22 cellular contexts compared by ENCODE assay signal in genomic region chr3:3559786-3560185, GRCh38.
"Had no signal": no experiment of that assay in that cellular context is flagged by ENCODE, and none has a peak within 500 bp of the region (broad histone marks: within the 10 kb centered on the region; RNA-seq: fewer than 3 reads in every experiment).

No MANE protein-coding gene starts in this region.

- H3K27me3 Mint-ChIP-seq: activated CD4-positive, alpha-beta memory T cell treated with anti-CD3 and anti-CD28 coated beads for 36 hours; activated naive CD8-positive, alpha-beta T cell treated with anti-CD3 and anti-CD28 coated beads, Interleukin-2, amount 10 ng/mL, durations not matched to agents 7 days and 5 days; central memory CD8-positive, alpha-beta T cell had no signal

- H3K9ac ChIP-seq: SK-N-SH had no signal

- H3K4me2 ChIP-seq: SK-N-SH had no signal

- H3K4me1 ChIP-seq: colonic mucosa, sigmoid colon, testis had no signal

- H3K27me3 ChIP-seq: brain microvascular endothelial cell, colonic mucosa, left lung, sigmoid colon, testis had no signal

- H3K4me3 Mint-ChIP-seq: activated CD4-positive, alpha-beta memory T cell treated with anti-CD3 and anti-CD28 coated beads for 36 hours; activated naive CD4-positive, alpha-beta T cell treated with anti-CD3 and anti-CD28 coated beads for 36 hours; activated naive CD8-positive, alpha-beta T cell treated with anti-CD3 and anti-CD28 coated beads, Interleukin-2, amount 10 ng/mL, durations not matched to agents 7 days and 5 days; activated T-cell treated with anti-CD3 and anti-CD28 coated beads, Interleukin-2, amount 50 U/mL, for 72 hours; central memory CD8-positive, alpha-beta T cell; endodermal cell; immature natural killer cell had no signal

- H3K36me3 ChIP-seq: brain microvascular endothelial cell, colonic mucosa, left lung, sigmoid colon had no signal

- H3K27ac Mint-ChIP-seq: activated CD4-positive, alpha-beta memory T cell treated with anti-CD3 and anti-CD28 coated beads for 36 hours; activated naive CD4-positive, alpha-beta T cell treated with anti-CD3 and anti-CD28 coated beads for 36 hours; activated naive CD8-positive, alpha-beta T cell treated with anti-CD3 and anti-CD28 coated beads, Interleukin-2, amount 10 ng/mL, durations not matched to agents 7 days and 5 days; activated T-cell treated with anti-CD3 and anti-CD28 coated beads, Interleukin-2, amount 50 U/mL, for 72 hours; endodermal cell; immature natural killer cell had no signal

- H3K4me3 ChIP-seq: colonic mucosa, left lung, lung, sigmoid colon, testis had no signal

- H3K27ac ChIP-seq: brain microvascular endothelial cell, colonic mucosa, epithelial cell of prostate, sigmoid colon, testis had no signal

- H3K9me3 Mint-ChIP-seq: activated CD4-positive, alpha-beta memory T cell treated with anti-CD3 and anti-CD28 coated beads for 36 hours; activated naive CD4-positive, alpha-beta T cell treated with anti-CD3 and anti-CD28 coated beads for 36 hours; activated T-cell treated with anti-CD3 and anti-CD28 coated beads, Interleukin-2, amount 50 U/mL, for 72 hours; endodermal cell had no signal

- ATAC-seq: activated T-cell treated with anti-CD3 and anti-CD28 coated beads, Interleukin-2, amount 50 U/mL, for 72 hours; left lung had no signal

- H3K36me3 Mint-ChIP-seq: activated CD4-positive, alpha-beta memory T cell treated with anti-CD3 and anti-CD28 coated beads for 36 hours; immature natural killer cell had no signal

- H3K4me1 Mint-ChIP-seq: activated naive CD8-positive, alpha-beta T cell treated with anti-CD3 and anti-CD28 coated beads, Interleukin-2, amount 10 ng/mL, durations not matched to agents 7 days and 5 days; central memory CD8-positive, alpha-beta T cell; endodermal cell; immature natural killer cell had no signal

- DNase-seq: activated CD4-positive, alpha-beta memory T cell treated with anti-CD3 and anti-CD28 coated beads for 36 hours; activated CD4-positive, alpha-beta T cell treated with anti-CD3 and anti-CD28 coated beads for 48 hours; activated effector memory CD4-positive, alpha-beta T cell treated with Interleukin-2 at 50 U/mL for 16 hours; activated naive CD4-positive, alpha-beta T cell treated with anti-CD3 and anti-CD28 coated beads for 36 hours; activated naive CD8-positive, alpha-beta T cell treated with anti-CD3 and anti-CD28 coated beads, Interleukin-2, amount 10 ng/mL, durations not matched to agents 7 days and 5 days; activated T-cell treated with anti-CD3 and anti-CD28 coated beads, Interleukin-2, amount 50 U/mL, for 72 hours; amniotic stem cell; brain microvascular endothelial cell; colonic mucosa; endodermal cell; immature natural killer cell; kidney glomerular epithelial cell; left lung; nucleus accumbens; sigmoid colon; SK-N-SH; stimulated activated CD4-positive, alpha-beta T cell treated with anti-CD3 and anti-CD28 coated beads, Interleukin-2, amount 100 ng/mL, for 48 hours; stimulated activated naive CD4-positive, alpha-beta T cell; testis had no signal

- H3K9me3 ChIP-seq: colonic mucosa, left lung, SK-N-SH, testis had no signal
